Comparison of ENCODE assay signal across 8 cellular contexts in the genomic region with DNA sequence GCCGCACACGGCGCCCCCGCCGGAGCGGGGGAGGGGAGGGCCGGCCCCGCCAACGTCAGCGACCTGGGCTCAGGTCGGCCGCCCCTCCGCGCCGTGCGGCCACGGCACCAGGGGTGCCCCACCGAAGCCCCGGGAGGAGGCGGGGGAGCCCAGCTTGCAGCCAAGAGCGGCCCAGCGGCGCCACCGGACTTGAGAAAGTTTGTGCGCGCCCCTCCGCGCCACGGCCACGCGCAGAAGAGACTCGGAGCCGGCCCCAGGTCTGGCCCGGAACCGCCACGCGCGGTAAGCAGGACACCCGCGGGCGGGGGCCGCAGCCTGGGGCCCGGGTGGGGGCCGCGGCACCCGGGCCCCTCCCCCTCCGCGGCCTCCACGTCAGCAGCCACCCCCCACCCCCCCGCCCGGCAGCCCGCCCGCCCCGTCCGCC. TPM values are rescaled to one million over a fixed set of nuclear protein-coding genes. Genes with fewer than 3 reads are reported as not detected.
A peak's percentile ranks its signal among the peaks of the same experiment; 100 is the strongest.
DNase-seq lines count a peak whose midpoint lies in the region; ATAC-seq lines count a peak whose summit lies in the region.

No MANE protein-coding gene starts in this region.

- no peaks in the 10 kb centered on the region; the same call in 1 of the 2 replicates for H3K4me1 ChIP-seq in HUES64 (ENCODE audit: insufficient read depth, low read length)
- peaks cover 31% of the 10 kb centered on the region for H3K4me1 ChIP-seq in skeletal muscle satellite cell (ENCODE audit: control insufficient read depth, insufficient read depth, low read length)

- no peak overlapping the region for H3K27ac Mint-ChIP-seq in activated naive CD8-positive, alpha-beta T cell treated with anti-CD3 and anti-CD28 coated beads, Interleukin-2, amount 10 ng/mL, durations not matched to agents 7 days and 5 days

- H3K27ac ChIP-seq in HUES64 (ENCODE audit: low read depth, low read length), result no peak overlapping the region

- POLR2A ChIA-PET in activated naive CD8-positive, alpha-beta T cell treated with anti-CD3 and anti-CD28 coated beads, Interleukin-2, amount 10 ng/mL, durations not matched to agents 7 days and 5 days (lab: Charles Lee), result no interaction called here

- peaks cover 34% of the 10 kb centered on the region for H3K36me3 Mint-ChIP-seq in activated naive CD8-positive, alpha-beta T cell treated with anti-CD3 and anti-CD28 coated beads, Interleukin-2, amount 10 ng/mL, durations not matched to agents 7 days and 5 days

- H3K4me3 Mint-ChIP-seq in activated naive CD8-positive, alpha-beta T cell treated with anti-CD3 and anti-CD28 coated beads, Interleukin-2, amount 10 ng/mL, durations not matched to agents 7 days and 5 days, result no peak overlapping the region

- DNase-seq in CD1c-positive myeloid dendritic cell (ENCODE audit: extremely low spot score), result peak; percentile 13
- no peak for DNase-seq in activated naive CD8-positive, alpha-beta T cell treated with anti-CD3 and anti-CD28 coated beads, Interleukin-2, amount 10 ng/mL, durations not matched to agents 7 days and 5 days
- peak; percentile 29 for DNase-seq in hepatic stellate cell (ENCODE audit: low spot score)
- no peak for DNase-seq in putamen (ENCODE audit: low spot score)
- DNase-seq in dedifferentiated amniotic fluid mesenchymal stem cell (ENCODE audit: extremely low spot score), result no peak

- H3K9ac ChIP-seq in HUES64 (ENCODE audit: low read depth, low read length) (peak overlapping the region; percentile 75), skeletal muscle satellite cell (ENCODE audit: low read depth, low read length) (peak overlapping the region; percentile 88)

- peaks cover 9% of the 10 kb centered on the region for H3K9me3 Mint-ChIP-seq in activated naive CD8-positive, alpha-beta T cell treated with anti-CD3 and anti-CD28 coated beads, Interleukin-2, amount 10 ng/mL, durations not matched to agents 7 days and 5 days

- no peaks in the 10 kb centered on the region for H3K27me3 Mint-ChIP-seq in activated naive CD8-positive, alpha-beta T cell treated with anti-CD3 and anti-CD28 coated beads, Interleukin-2, amount 10 ng/mL, durations not matched to agents 7 days and 5 days

- H3K4me2 ChIP-seq in skeletal muscle satellite cell (ENCODE audit: low read length), result peak overlapping the region; percentile 94

- no peaks in the 10 kb centered on the region for H3K27me3 ChIP-seq in HUES64 (ENCODE audit: insufficient read depth, low read length)
- H3K27me3 ChIP-seq in skeletal muscle satellite cell (ENCODE audit: control insufficient read depth, insufficient read depth, low read length), result no peaks in the 10 kb centered on the region

- H3K36me3 ChIP-seq in HUES64 (ENCODE audit: insufficient read depth, low read length) (peaks cover 14% of the 10 kb centered on the region), skeletal muscle satellite cell (ENCODE audit: insufficient read depth, low read length) (peaks cover 15% of the 10 kb centered on the region)

- peak; percentile 51 for ATAC-seq in GM19455 (IDR thresholded peaks at IDR 0.05; ENCODE audit: unreplicated experiment)
- ATAC-seq in activated naive CD8-positive, alpha-beta T cell treated with anti-CD3 and anti-CD28 coated beads, Interleukin-2, amount 10 ng/mL, durations not matched to agents 7 days and 5 days (ENCODE audit: low read depth), result peak; percentile 43

- H3K9me3 ChIP-seq in HUES64 (ENCODE audit: insufficient read depth, low read depth, low read length) (no peaks in the 10 kb centered on the region), skeletal muscle satellite cell (replicated peaks; ENCODE audit: low read length) (no peaks in the 10 kb centered on the region)

- peaks cover 26% of the 10 kb centered on the region for H3K4me1 Mint-ChIP-seq in activated naive CD8-positive, alpha-beta T cell treated with anti-CD3 and anti-CD28 coated beads, Interleukin-2, amount 10 ng/mL, durations not matched to agents 7 days and 5 days

- WGBS in HUES64, result 1% methylated on average over 45 of the region's 55 CpGs

- H3K4me3 ChIP-seq in HUES64 (ENCODE audit: low read length), result peak overlapping the region; percentile 68
- H3K4me3 ChIP-seq in skeletal muscle satellite cell (ENCODE audit: low read length), result peak overlapping the region; percentile 76

RNA-seq across cellular contexts. Expression of a gene that starts 43.2 kb away (rescaled TPM):
- 216 TPM for polyA plus RNA-seq in HUES64 (2013, experiment 1 of 2)
- polyA plus RNA-seq in HUES64 (2013, experiment 2 of 2), result 204 TPM
- 100 to 1,000 TPM; 158 TPM for total RNA-seq in activated naive CD8-positive, alpha-beta T cell treated with anti-CD3 and anti-CD28 coated beads, Interleukin-2, amount 10 ng/mL, durations not matched to agents 7 days and 5 days
- 755 and 778 TPM in 2 replicates for total RNA-seq in skeletal muscle satellite cell (2012; rRNA removed)

RNA-seq across cellular contexts. Expression of a gene that starts 43.4 kb away (rescaled TPM):
- polyA plus RNA-seq in HUES64 (2013, experiment 1 of 2), result 303 TPM
- 319 TPM for polyA plus RNA-seq in HUES64 (2013, experiment 2 of 2)
- total RNA-seq in activated naive CD8-positive, alpha-beta T cell treated with anti-CD3 and anti-CD28 coated beads, Interleukin-2, amount 10 ng/mL, durations not matched to agents 7 days and 5 days, result 100 to 1,000 TPM; 259 to 275 TPM
- 332 and 344 TPM in 2 replicates for total RNA-seq in skeletal muscle satellite cell (2012; rRNA removed)

Comparison
In these comparisons a context has a peak if more than half of its experiments do, and no peak if none do; other contexts are left out.
1. DNase-seq: peak in CD1c-positive myeloid dendritic cell (single experiment) and hepatic stellate cell (single experiment); none in activated naive CD8-positive, alpha-beta T cell treated with anti-CD3 and anti-CD28 coated beads, Interleukin-2, amount 10 ng/mL, durations not matched to agents 7 days and 5 days (single experiment), putamen (single experiment) and dedifferentiated amniotic fluid mesenchymal stem cell (single experiment).